Comparison of ENCODE assay signal across 8 cellular contexts in the genomic region with DNA sequence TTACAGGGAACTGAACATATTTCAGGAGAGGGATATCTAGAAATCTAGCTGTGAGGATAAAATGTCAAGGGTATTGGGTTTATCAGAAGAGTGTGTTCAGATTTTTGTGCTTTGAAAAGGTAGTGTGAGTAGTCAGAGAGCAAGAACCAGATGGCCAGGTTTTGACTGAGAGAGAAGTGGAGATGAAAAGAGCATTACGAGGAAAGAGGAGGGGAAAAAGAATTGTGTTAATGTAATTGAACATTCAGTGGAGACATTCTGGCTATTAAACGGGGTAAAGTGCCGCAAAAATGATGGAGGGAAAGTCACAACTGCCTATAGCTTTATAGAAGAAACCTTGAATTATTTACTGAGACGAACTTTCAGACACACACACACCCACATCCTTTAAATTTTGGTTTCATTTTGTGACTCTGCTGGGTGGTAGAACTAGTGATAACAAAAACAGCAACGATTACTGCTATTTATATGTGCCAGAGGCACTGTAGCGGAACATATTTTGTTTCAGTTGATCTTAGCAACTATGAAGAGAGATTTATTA.
DNase-seq lines count a peak whose midpoint lies in the region; ATAC-seq and TF ChIP-seq lines count a peak whose summit lies in the region.

No MANE protein-coding gene starts in this region.

- no peaks in the 10 kb centered on the region for H3K27me3 ChIP-seq in GM23248 (replicated peaks; ENCODE audit: insufficient read depth)
- no peaks in the 10 kb centered on the region for H3K27me3 ChIP-seq in OCI-LY3 (ENCODE audit: low read depth, low read length)
- H3K27me3 ChIP-seq in stomach smooth muscle (ENCODE audit: control insufficient read depth in 1 of 2, insufficient read depth in 2 of 2, low read length in 2 of 2), result no peaks in the 10 kb centered on the region

- no peaks in the 10 kb centered on the region for H4K20me1 ChIP-seq in GM23248 (ENCODE audit: insufficient read depth)
- H4K20me1 ChIP-seq in OCI-LY3 (ENCODE audit: insufficient read depth, low read length), result no peaks in the 10 kb centered on the region

- in situ Hi-C loops in GM23248 (cut with MboI), result no loop called here

- H3K4me2 ChIP-seq in GM23248 (ENCODE audit: unreplicated experiment) (peak overlapping the region; percentile 99), OCI-LY3 (ENCODE audit: low read length) (peak overlapping the region; percentile 86)

- H3K4me3 ChIP-seq in GM23248, result peak overlapping the region; percentile 74
- H3K4me3 ChIP-seq in OCI-LY3 (ENCODE audit: low read length), result peak overlapping the region; percentile 69
- H3K4me3 ChIP-seq in fibroblast of the aortic adventitia (ENCODE audit: low read depth, low read length), result peak overlapping the region; percentile 62
- H3K4me3 ChIP-seq in stomach smooth muscle (ENCODE audit: low read length in 2 of 2), result peak overlapping the region; percentile 67 to 69

- DNase-seq in GM23248, result peak; percentile 50
- DNase-seq in fibroblast of the aortic adventitia (ENCODE audit: low read depth), result peak; percentile 61
- DNase-seq in OCI-M2 (lab: John Stamatoyannopoulos, UW; ENCODE audit: unreplicated experiment), result no peak
- DNase-seq in cerebellar cortex (ENCODE audit: low spot score), result no peak
- no peak for DNase-seq in retina

- H3K27ac ChIP-seq in GM23248 (peak overlapping the region; percentile 56), OCI-LY3 (ENCODE audit: low read length) (no peak overlapping the region), stomach smooth muscle (ENCODE audit: low read length) (peak overlapping the region; percentile 25)

- peak overlapping the region; percentile 77 for H3K9ac ChIP-seq in GM23248
- peak overlapping the region; percentile 9; the same call in 1 of the 2 replicates for H3K9ac ChIP-seq in OCI-LY3 (ENCODE audit: low read length)
- H3K9ac ChIP-seq in stomach smooth muscle (ENCODE audit: low read length in 2 of 2), result peak overlapping the region; percentile 52 to 66

- H3K4me1 ChIP-seq in GM23248 (ENCODE audit: insufficient read depth) (peaks cover 36% of the 10 kb centered on the region), OCI-LY3 (ENCODE audit: low read length) (peaks cover 14% of the 10 kb centered on the region), stomach smooth muscle (ENCODE audit: control insufficient read depth, insufficient read depth, low read length) (no peaks in the 10 kb centered on the region)

- ATAC-seq in GM18502 (IDR thresholded peaks at IDR 0.05; ENCODE audit: poor library complexity, unreplicated experiment), result peak; percentile 71

- 0 out of 2 replicates have a peak, but pooled peaks cover under 1% of the 10 kb centered on the region for H3K36me3 ChIP-seq in GM23248 (ENCODE audit: low read depth)
- no peaks in the 10 kb centered on the region for H3K36me3 ChIP-seq in OCI-LY3 (replicated peaks; ENCODE audit: low read depth, low read length)
- no peaks in the 10 kb centered on the region for H3K36me3 ChIP-seq in stomach smooth muscle (ENCODE audit: control insufficient read depth in 2 of 2, insufficient read depth in 2 of 2, low read length in 2 of 2)

- no peaks in the 10 kb centered on the region for H3K9me2 ChIP-seq in GM23248 (ENCODE audit: insufficient read depth)

- H3F3A ChIP-seq in GM23248 (ENCODE audit: insufficient read depth), result peaks cover 15% of the 10 kb centered on the region

- H3K9me3 ChIP-seq in GM23248 (ENCODE audit: low read depth) (no peaks in the 10 kb centered on the region), OCI-LY3 (ENCODE audit: insufficient read depth, low read length) (no peaks in the 10 kb centered on the region; the same call in 1 of the 2 replicates), stomach smooth muscle (ENCODE audit: control insufficient read depth in 2 of 2, low read length in 2 of 2) (no peaks in the 10 kb centered on the region)

- TF ChIP-seq CTCF in OCI-LY3 (IDR thresholded peaks at IDR 0.05; ENCODE audit: low read depth, low read length) (no peak), fibroblast of the aortic adventitia (IDR thresholded peaks at IDR 0.05; ENCODE audit: insufficient read depth, low read length) (no peak)

- peak overlapping the region; percentile 76 for H2AFZ ChIP-seq in GM23248
- peak overlapping the region; percentile 48; the same call in 1 of the 2 replicates for H2AFZ ChIP-seq in OCI-LY3 (ENCODE audit: low read depth, low read length)

- WGBS in GM23248 (ENCODE audit: low coverage in 1 of 2, low lambda C conversion rate in 2 of 2, missing lambda C conversion rate in 2 of 2), 2 experiments, result 10 to 15% methylated on average over 6 of the region's 6 CpGs

- H3K79me2 ChIP-seq in GM23248 (ENCODE audit: insufficient read depth) (peaks cover 17% of the 10 kb centered on the region; the same call in 1 of the 2 replicates), OCI-LY3 (ENCODE audit: low read length) (no peaks in the 10 kb centered on the region)

Comparison
In these comparisons a context has a peak if more than half of its experiments do, and no peak if none do; other contexts are left out.
1. DNase-seq: peak in GM23248 (single experiment) and fibroblast of the aortic adventitia (single experiment); none in OCI-M2 (single experiment), cerebellar cortex (single experiment) and retina (single experiment).
2. H3K9ac ChIP-seq: peak in every context shown above with its lines; median percentile 77 in GM23248; 59 in stomach smooth muscle; 9 in OCI-LY3.
3. Peak in every context shown above with its lines, with median percentiles within 50 percentile points of each other: H3K4me3 ChIP-seq.